In genomic region chr15:45586990-45587860, GRCh38 we compare ENCODE assay signal across 8 cellular contexts. TPM values are rescaled to one million over a fixed set of nuclear protein-coding genes. Genes with fewer than 3 reads are reported as not detected.
DNase-seq lines count a peak whose midpoint lies in the region; ATAC-seq and TF ChIP-seq lines count a peak whose summit lies in the region.

A gene with protein sequence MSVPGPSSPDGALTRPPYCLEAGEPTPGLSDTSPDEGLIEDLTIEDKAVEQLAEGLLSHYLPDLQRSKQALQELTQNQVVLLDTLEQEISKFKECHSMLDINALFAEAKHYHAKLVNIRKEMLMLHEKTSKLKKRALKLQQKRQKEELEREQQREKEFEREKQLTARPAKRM (plus strand): TSS chr15:45587379. CDS start chr15:45587444, 65 bp downstream.

- no peaks in the 10 kb centered on the region for H3K9me3 ChIP-seq in right cardiac atrium (ENCODE audit: control insufficient read depth, low read length)
- no peaks in the 10 kb centered on the region for H3K9me3 ChIP-seq in uterus

- in situ Hi-C loops in GM13977 (cut with MboI; ENCODE audit: low pct_unique_long_range_greater_than_20kb, low sequenced_read_pairs, unreplicated experiment): no loop called here

- under 1% methylated on average over 68 of the region's 68 CpGs for WGBS in right cardiac atrium

- peak; percentile 41 to 77 for TF ChIP-seq POLR2A in uterus (IDR thresholded peaks at IDR 0.05)

- H3K27me3 ChIP-seq in right cardiac atrium (ENCODE audit: control insufficient read depth, insufficient read depth): no peaks in the 10 kb centered on the region
- no peaks in the 10 kb centered on the region for H3K27me3 ChIP-seq in uterus

- no peaks in the 10 kb centered on the region for H3K36me3 ChIP-seq in uterus

- DNase-seq in GM13977 (ENCODE audit: low spot score): peak; percentile 83
- peak; percentile 90 for DNase-seq in NCI-H146 (lab: John Stamatoyannopoulos, UW)
- DNase-seq in T-helper 2 cell: peak; percentile 74 to 94 (median 86)
- DNase-seq in anterior cingulate cortex (lab: John Stamatoyannopoulos, UW): peak; percentile 47 to 95 (median 89)
- peak; percentile 91 to 96 (median 95) for DNase-seq in right cardiac atrium
- DNase-seq in pulmonary artery endothelial cell (ENCODE audit: low read depth, low spot score): peak; percentile 66
- peak; percentile 87 to 89 for DNase-seq in uterus

- intact Hi-C loops in right cardiac atrium (cut with DNase I) (loop anchor here in 2 of 4 donors (5.0 to 10.0 kb wide), 2 partner anchors 62 to 65 kb away; partner anchors contain the start of gene SLC30A4 (in 2 of the 2)), uterus (cut with DNase I; ENCODE audit: low total_unique reads) (no loop called here)

- H3K27ac ChIP-seq in right cardiac atrium (ENCODE audit: low read length): peak within 1 kb of the TSS; percentile 94
- peak within 1 kb of the TSS; percentile 97 to 99 for H3K27ac ChIP-seq in uterus

- H3K4me3 ChIP-seq in right cardiac atrium (ENCODE audit: low read length): peak within 1 kb of the TSS; percentile 77
- H3K4me3 ChIP-seq in uterus: peak within 1 kb of the TSS; percentile 83 to 98

- no peak for TF ChIP-seq CTCF in GM13977 (IDR thresholded peaks at IDR 0.05; ENCODE audit: extremely low read depth, insufficient read depth, missing control alignments)
- TF ChIP-seq CTCF in uterus (IDR thresholded peaks at IDR 0.05): peak in 1 of 4 experiments; percentile 11

- H3K4me1 ChIP-seq in right cardiac atrium (ENCODE audit: control insufficient read depth, insufficient read depth, low read length) (peaks cover 4% of the 10 kb centered on the region), uterus (peaks cover 0 to 7% of the 10 kb centered on the region in 2 donors)

- peak; percentile 73 for ATAC-seq in HG02852 (IDR thresholded peaks at IDR 0.05; ENCODE audit: unreplicated experiment)
- peak; percentile 94 to 96 for ATAC-seq in right cardiac atrium

RNA-seq across cellular contexts. Expression of the gene that starts here (rescaled TPM):
- total RNA-seq in right cardiac atrium (10 to 100 TPM; 33.5 to 37.8 (median 35.4) TPM), pulmonary artery endothelial cell (58.0 and 62.2 TPM in 2 replicates), uterus (100 to 1,000 TPM in 2 of 4 donors, 10 to 100 TPM in 2; 35.0 to 576 (median 85.4) TPM)
- 18.5 TPM for polyA plus RNA-seq in right cardiac atrium

Comparison
In these comparisons a context has a peak if more than half of its experiments do, and no peak if none do; other contexts are left out.
1. Peak in every context shown above with its lines: DNase-seq, ATAC-seq, H3K4me3 ChIP-seq and H3K27ac ChIP-seq.